ENCODE assay signal across 28 cellular contexts in genomic region chrX:74389016-74389415, GRCh38. TPM values are rescaled to one million over a fixed set of nuclear protein-coding genes. Genes with fewer than 3 reads are reported as not detected.
"Had no signal": no experiment of that assay in that cellular context is flagged by ENCODE, and none has a peak within 500 bp of the region (broad histone marks: within the 10 kb centered on the region; RNA-seq: fewer than 3 reads in every experiment).

No MANE protein-coding gene starts in this region.

- H3K27ac ChIP-seq: cardiac muscle cell, Peyer's patch had no signal

- H3K36me3 Mint-ChIP-seq: activated CD8-positive, alpha-beta memory T cell treated with anti-CD3 and anti-CD28 coated beads, Interleukin-2, amount 10 ng/mL, durations not matched to agents 7 days and 5 days; activated naive CD4-positive, alpha-beta T cell treated with anti-CD3 and anti-CD28 coated beads, Interleukin-2, amount 50 U/mL, for 24 hours; brain had no signal

- DNase-seq: activated B cell treated with CpG ODN at 0.5 μM for 24 hours; activated CD4-positive, alpha-beta T cell treated with anti-CD3 and anti-CD28 coated beads for 1 hour; activated CD4-positive, alpha-beta T cell treated with anti-CD3 and anti-CD28 coated beads, Interleukin-2, amount 10 ng/mL, durations not matched to agents 24 days and 14 days; activated CD4-positive, alpha-beta T cell treated with anti-CD3 and anti-CD28 coated beads, Interleukin-2, amount 50 U/mL, for 48 hours; activated CD8-positive, alpha-beta memory T cell treated with anti-CD3 and anti-CD28 coated beads, Interleukin-2, amount 10 ng/mL, durations not matched to agents 7 days and 5 days; activated effector memory CD4-positive, alpha-beta T cell treated with Interleukin-2 at 50 U/mL for 16 hours; activated naive CD4-positive, alpha-beta T cell; activated T-cell treated with anti-CD3 and anti-CD28 coated beads, Interleukin-2, amount 50 U/mL, for 24 hours; aorta; NCI-H1092; NCI-H1417 treated with DMSO at 0.1 percent for 48 hours; NCI-H1694; NCI-H2029; NCI-H2107; NCI-H2171 treated with DMSO at 0.1 percent for 48 hours; NCI-H345; NCI-H510A; NCI-H526 treated with DMSO at 0.1 percent for 48 hours; NCI-H82; OCI-M1; Peyer's patch; SHP77 treated with DMSO at 0.1 percent for 48 hours; T-helper 9 cell had no signal

- H3K27ac Mint-ChIP-seq: activated B cell treated with CpG ODN at 0.5 μM for 24 hours; activated CD4-positive, alpha-beta T cell treated with anti-CD3 and anti-CD28 coated beads, Interleukin-2, amount 10 ng/mL, durations not matched to agents 24 days and 14 days; activated CD8-positive, alpha-beta memory T cell treated with anti-CD3 and anti-CD28 coated beads, Interleukin-2, amount 10 ng/mL, durations not matched to agents 7 days and 5 days; activated naive CD4-positive, alpha-beta T cell treated with anti-CD3 and anti-CD28 coated beads, Interleukin-2, amount 50 U/mL, for 24 hours; activated T-cell treated with anti-CD3 and anti-CD28 coated beads, Interleukin-2, amount 50 U/mL, for 24 hours; activated T-helper 1 cell treated with anti-CD3 and anti-CD28 coated beads, Interleukin-12 subunit alpha, Interleukin-12 subunit beta, Interleukin-2, Interleukin-4 antibody, amounts not matched to agents 30 ng/mL and 10 ng/mL and 1 ng/mL, durations not matched to agents 14 hours and 24 hours and 36 hours; brain; T-helper 1 cell treated with Interleukin-12 subunit alpha and Interleukin-12 subunit beta and Interleukin-4 antibody, amounts not matched to agents 30 μg/mL and 1 μg/mL, for 36 hours had no signal

- H3K4me3 Mint-ChIP-seq: activated B cell treated with CpG ODN at 0.5 μM for 24 hours; activated CD4-positive, alpha-beta T cell treated with anti-CD3 and anti-CD28 coated beads, Interleukin-2, amount 10 ng/mL, durations not matched to agents 24 days and 14 days; activated CD8-positive, alpha-beta memory T cell treated with anti-CD3 and anti-CD28 coated beads, Interleukin-2, amount 10 ng/mL, durations not matched to agents 7 days and 5 days; activated naive CD4-positive, alpha-beta T cell treated with anti-CD3 and anti-CD28 coated beads, Interleukin-2, amount 50 U/mL, for 24 hours; activated T-cell treated with anti-CD3 and anti-CD28 coated beads, Interleukin-2, amount 50 U/mL, for 24 hours; activated T-helper 1 cell treated with anti-CD3 and anti-CD28 coated beads, Interleukin-12 subunit alpha, Interleukin-12 subunit beta, Interleukin-2, Interleukin-4 antibody, amounts not matched to agents 30 ng/mL and 10 ng/mL and 1 ng/mL, durations not matched to agents 14 hours and 24 hours and 36 hours; brain; T-helper 1 cell treated with Interleukin-12 subunit alpha and Interleukin-12 subunit beta and Interleukin-4 antibody, amounts not matched to agents 30 μg/mL and 1 μg/mL, for 36 hours had no signal

- H3K4me1 ChIP-seq: Peyer's patch had no signal

- H3K4me1 Mint-ChIP-seq: activated B cell treated with CpG ODN at 0.5 μM for 24 hours; activated CD4-positive, alpha-beta T cell treated with anti-CD3 and anti-CD28 coated beads, Interleukin-2, amount 10 ng/mL, durations not matched to agents 24 days and 14 days; activated CD8-positive, alpha-beta memory T cell treated with anti-CD3 and anti-CD28 coated beads, Interleukin-2, amount 10 ng/mL, durations not matched to agents 7 days and 5 days; activated naive CD4-positive, alpha-beta T cell treated with anti-CD3 and anti-CD28 coated beads, Interleukin-2, amount 50 U/mL, for 24 hours; brain had no signal

- H3K27me3 ChIP-seq: cardiac muscle cell, Peyer's patch had no signal

- ATAC-seq: activated CD8-positive, alpha-beta memory T cell treated with anti-CD3 and anti-CD28 coated beads, Interleukin-2, amount 10 ng/mL, durations not matched to agents 7 days and 5 days had no signal

- H3K36me3 ChIP-seq: cardiac muscle cell, Peyer's patch had no signal

- H3K4me3 ChIP-seq: cardiac muscle cell, Peyer's patch had no signal

- H3K9me3 ChIP-seq: Peyer's patch had no signal

- H3K9me3 Mint-ChIP-seq: activated B cell treated with CpG ODN at 0.5 μM for 24 hours; activated CD4-positive, alpha-beta T cell treated with anti-CD3 and anti-CD28 coated beads, Interleukin-2, amount 10 ng/mL, durations not matched to agents 24 days and 14 days; activated naive CD4-positive, alpha-beta T cell treated with anti-CD3 and anti-CD28 coated beads, Interleukin-2, amount 50 U/mL, for 24 hours; activated T-cell treated with anti-CD3 and anti-CD28 coated beads, Interleukin-2, amount 50 U/mL, for 24 hours; activated T-helper 1 cell treated with anti-CD3 and anti-CD28 coated beads, Interleukin-12 subunit alpha, Interleukin-12 subunit beta, Interleukin-2, Interleukin-4 antibody, amounts not matched to agents 30 ng/mL and 10 ng/mL and 1 ng/mL, durations not matched to agents 14 hours and 24 hours and 36 hours; T-helper 1 cell treated with Interleukin-12 subunit alpha and Interleukin-12 subunit beta and Interleukin-4 antibody, amounts not matched to agents 30 μg/mL and 1 μg/mL, for 36 hours had no signal

RNA-seq across cellular contexts. Expression of gene SLC16A2, which starts 32.3 kb away (rescaled TPM):
- total RNA-seq: activated B cell treated with CpG ODN at 0.5 μM for 24 hours had no signal
